Comparison of ENCODE assay signal across 9 cellular contexts in genomic region chr12:117857632-117858274, GRCh38.
A peak's percentile ranks its signal among the peaks of the same experiment; 100 is the strongest.
DNase-seq lines count a peak whose midpoint lies in the region; ATAC-seq, FAIRE-seq and TF ChIP-seq lines count a peak whose summit lies in the region.
"Had no signal": no experiment of that assay in that cellular context is flagged by ENCODE, and none has a peak within 500 bp of the region (broad histone marks: within the 10 kb centered on the region; RNA-seq: fewer than 3 reads in every experiment).

No MANE protein-coding gene starts in this region.

- H3K9me3 Mint-ChIP-seq in astrocyte (ENCODE audit: unreplicated experiment): no peaks in the 10 kb centered on the region

- H3K4me3 Mint-ChIP-seq in astrocyte (ENCODE audit: unreplicated experiment): no peak overlapping the region

- H3K9me3 ChIP-seq in astrocyte (ENCODE audit: insufficient read depth, low read depth, low read length): no peaks in the 10 kb centered on the region
- H3K9me3 ChIP-seq: thyroid gland had no signal

- no peak overlapping the region for H3K9ac ChIP-seq in astrocyte (ENCODE audit: low read length)

- peak; percentile 56 for TF ChIP-seq CTCF in astrocyte (IDR thresholded peaks at IDR 0.05; ENCODE audit: insufficient read depth, low read depth, low read length)

- H3K27ac ChIP-seq in astrocyte (ENCODE audit: low read depth, low read length): no peak overlapping the region
- H3K27ac ChIP-seq: thyroid gland had no signal

- ATAC-seq in HG03442 (IDR thresholded peaks at IDR 0.05; ENCODE audit: unreplicated experiment) (peak; percentile 35), HG03039 (IDR thresholded peaks at IDR 0.05; ENCODE audit: unreplicated experiment) (no peak)

- H4K20me1 ChIP-seq in astrocyte (ENCODE audit: insufficient read depth, low read length): no peaks in the 10 kb centered on the region

- H3K27me3 ChIP-seq in astrocyte (ENCODE audit: insufficient read depth, low read length): no peaks in the 10 kb centered on the region
- H3K27me3 ChIP-seq: thyroid gland had no signal

- H3K4me3 ChIP-seq in astrocyte (ENCODE audit: insufficient read depth, low read depth, low read length): no peak overlapping the region
- H3K4me3 ChIP-seq: thyroid gland had no signal

- peak; percentile 45 for DNase-seq in EH (ENCODE audit: low read depth)
- DNase-seq in SW480 (ENCODE audit: low spot score): peak; percentile 21
- peak; percentile 14 for DNase-seq in astrocyte (ENCODE audit: low read depth)
- DNase-seq in kidney tubule cell (ENCODE audit: low spot score): peak; percentile 53
- DNase-seq in stimulated activated CD8-positive, alpha-beta memory T cell treated with anti-CD3 and anti-CD28 coated beads, Interleukin-2, amount 100 ng/mL, for 48 hours (ENCODE audit: low read depth in 2 of 2): peak; percentile 16 to 42
- DNase-seq in NK-92 treated with Interleukin-12 subunit alpha and Interleukin-12 subunit beta, amount 100 ng/mL, for 24 hours (lab: John Stamatoyannopoulos, UW): no peak

- no peak for FAIRE-seq in astrocyte (lab: Jason Lieb, UNC)

- peaks cover 3% of the 10 kb centered on the region for H3K27me3 Mint-ChIP-seq in astrocyte (ENCODE audit: low read depth, unreplicated experiment)

- H3K79me2 ChIP-seq in astrocyte (ENCODE audit: insufficient read depth, low read length): no peaks in the 10 kb centered on the region

- no peaks in the 10 kb centered on the region for H3K4me1 ChIP-seq in astrocyte (ENCODE audit: insufficient read depth, low read length)
- H3K4me1 ChIP-seq: thyroid gland had no signal

- no peak overlapping the region for H3K4me2 ChIP-seq in astrocyte (ENCODE audit: low read length)

- no peak overlapping the region for H2AFZ ChIP-seq in astrocyte (ENCODE audit: low read depth, low read length)

- no peak overlapping the region for H3K27ac Mint-ChIP-seq in astrocyte (ENCODE audit: unreplicated experiment)

- H3K36me3 Mint-ChIP-seq in astrocyte (ENCODE audit: low read depth, unreplicated experiment): no peaks in the 10 kb centered on the region

- no peaks in the 10 kb centered on the region for H3K36me3 ChIP-seq in astrocyte (ENCODE audit: insufficient read depth, low read length)
- H3K36me3 ChIP-seq: thyroid gland had no signal

- H3K4me1 Mint-ChIP-seq in astrocyte (ENCODE audit: low read depth, unreplicated experiment): no peaks in the 10 kb centered on the region
